In the genomic region with DNA sequence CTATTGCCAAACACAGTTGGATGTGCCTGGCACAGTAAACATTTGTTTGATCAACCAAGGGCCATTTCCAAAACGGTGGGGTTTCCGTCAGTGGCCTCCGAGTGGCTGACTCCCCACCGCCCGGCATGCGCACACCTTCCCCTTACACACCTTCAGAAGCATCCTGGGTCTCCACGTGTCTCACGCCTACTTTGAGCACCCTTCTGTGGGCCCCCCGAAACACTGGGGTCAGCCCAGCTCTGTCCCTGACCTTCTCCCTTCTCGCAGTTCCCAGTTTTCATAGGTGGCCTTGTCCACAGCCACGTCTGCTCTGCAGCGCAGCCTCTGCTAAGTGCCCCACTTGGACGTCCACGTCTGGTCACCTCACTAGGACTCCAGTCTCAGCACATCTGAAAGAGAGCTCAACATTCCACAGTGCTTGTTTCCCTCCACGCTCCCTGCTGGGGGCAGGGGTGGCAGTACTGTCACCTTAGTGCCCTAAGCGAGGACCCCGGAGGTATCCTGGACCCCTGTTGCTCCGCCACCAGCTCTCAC, we compare ENCODE assay signal across 1 cellular context.
TF ChIP-seq lines count a peak whose summit lies in the region.

No MANE protein-coding gene starts in this region.

TF ChIP-seq in H1, 55 proteins besides CTCF, POLR2A, EP300 and RAD21:
- TF ChIP-seq FOSL1 (IDR thresholded peaks at IDR 0.05; ENCODE audit: insufficient read depth, low read depth, low read length) = no peak
